11 cellular contexts compared by ENCODE assay signal in genomic region chr2:41610501-41611242, GRCh38.
A peak's percentile ranks its signal among the peaks of the same experiment; 100 is the strongest.
DNase-seq lines count a peak whose midpoint lies in the region; ATAC-seq and TF ChIP-seq lines count a peak whose summit lies in the region.
"Had no signal": no experiment of that assay in that cellular context is flagged by ENCODE, and none has a peak within 500 bp of the region (broad histone marks: within the 10 kb centered on the region; RNA-seq: fewer than 3 reads in every experiment).

No MANE protein-coding gene starts in this region.

- TF ChIP-seq CTCF in fibroblast of pulmonary artery (IDR thresholded peaks at IDR 0.05; ENCODE audit: low read length, missing control alignments) (no peak), psoas muscle (IDR thresholded peaks at IDR 0.05) (no peak)

- ATAC-seq in psoas muscle, result no peak
- no peak for ATAC-seq in HG03280 (IDR thresholded peaks at IDR 0.05; ENCODE audit: unreplicated experiment)
- ATAC-seq in esophagus mucosa, result no peak

- 20 to 30% (median 23%) methylated on average over 6 of the region's 6 CpGs for WGBS in psoas muscle, 3 donors

- H3K4me1 ChIP-seq in psoas muscle, result no peaks in the 10 kb centered on the region

- H3K9me3 ChIP-seq in psoas muscle, result no peaks in the 10 kb centered on the region

- no peak overlapping the region for H3K4me3 ChIP-seq in fibroblast of pulmonary artery (replicated peaks; ENCODE audit: low read depth, low read length)
- H3K4me3 ChIP-seq in psoas muscle, result no peak overlapping the region

- intact Hi-C loops in psoas muscle (cut with DNase I), result no loop called here

- no peaks in the 10 kb centered on the region for H3K27me3 ChIP-seq in psoas muscle (ENCODE audit: insufficient read depth in 3 of 3, low read length in 2 of 3)

- DNase-seq in AG08396 (ENCODE audit: low spot score) (peak; percentile 8), NCI-H1694 treated with DMSO at 0.1 percent for 48 hours (lab: John Stamatoyannopoulos, UW) (peak; percentile 86), fibroblast of pulmonary artery (ENCODE audit: low read depth) (peak; percentile 73), psoas muscle (no peak), NCI-H510A treated with DMSO at 0.1 percent for 48 hours (lab: John Stamatoyannopoulos, UW) (no peak), 8988T (no peak)
- DNase-seq: AML-193, NCI-H1417, substantia nigra had no signal

- no peaks in the 10 kb centered on the region for H3K36me3 ChIP-seq in psoas muscle (ENCODE audit: insufficient read depth in 1 of 2, low read depth in 1 of 2)

- peak overlapping the region; percentile 32 for H3K27ac ChIP-seq in psoas muscle

Comparison
In these comparisons a context has a peak if more than half of its experiments do, and no peak if none do; other contexts are left out.
1. DNase-seq: peak in AG08396 (single experiment), NCI-H1694 treated with DMSO at 0.1 percent for 48 hours (single experiment) and fibroblast of pulmonary artery (single experiment); none in psoas muscle (0 of 2), NCI-H510A treated with DMSO at 0.1 percent for 48 hours (single experiment) and 8988T (single experiment).